Comparison of ENCODE assay signal across 1 cellular context in the genomic region with DNA sequence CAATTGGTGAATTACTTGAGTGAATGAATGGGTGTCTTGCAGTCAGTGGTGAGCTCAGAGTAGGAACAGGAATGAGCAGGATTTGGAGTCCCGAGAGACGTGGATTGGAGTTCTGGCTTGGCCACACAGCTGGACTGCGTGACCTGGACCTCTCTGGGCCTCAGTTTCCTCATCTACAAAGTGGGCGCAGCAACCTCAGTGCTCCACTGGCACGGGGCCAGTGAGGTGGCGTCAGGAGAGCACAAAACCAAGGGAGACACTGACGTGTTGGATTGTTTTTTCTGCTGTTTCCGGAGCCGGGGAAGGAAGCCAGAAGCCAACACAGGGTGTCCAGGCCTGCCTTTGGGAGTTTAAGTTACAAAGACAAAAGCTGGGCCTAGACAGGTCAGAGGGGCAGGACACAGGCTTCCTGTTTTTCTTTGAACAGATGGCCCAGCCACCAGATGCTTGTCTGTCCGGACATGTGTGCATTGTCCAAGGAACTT.
TF ChIP-seq lines count a peak whose summit lies in the region.

No MANE protein-coding gene starts in this region.

TF ChIP-seq in HepG2, 621 proteins besides CTCF, POLR2A, EP300 and RAD21 (continues in another document):
- TF ChIP-seq HDAC2 (CRISPR knock-in tag; IDR thresholded peaks at IDR 0.05) (peak; percentile 34; the same call in 1 of the 2 replicates), KIAA2018 (CRISPR knock-in tag; IDR thresholded peaks at IDR 0.05; ENCODE audit: borderline replicate concordance) (no peak), HDAC1 (CRISPR knock-in tag; IDR thresholded peaks at IDR 0.05) (0 out of 2 replicates have a peak, but pooled peaks have one; percentile 12), ZNF687 (CRISPR knock-in tag; IDR thresholded peaks at IDR 0.05) (peak; percentile 43), XBP1 (CRISPR knock-in tag; IDR thresholded peaks at IDR 0.05) (no peak), CREB1 (IDR thresholded peaks at IDR 0.05) (no peak), CREB1 (CRISPR knock-in tag; IDR thresholded peaks at IDR 0.05) (peak; percentile 58; the same call in 1 of the 2 replicates), SALL1 (CRISPR knock-in tag; IDR thresholded peaks at IDR 0.05) (0 out of 2 replicates have a peak, but pooled peaks have one; percentile 24), ZBTB7B (CRISPR knock-in tag; IDR thresholded peaks at IDR 0.05) (no peak), SOX13 (IDR thresholded peaks at IDR 0.05) (no peak), SOX13 (CRISPR knock-in tag; conservative IDR thresholded peaks at IDR 0.05 in 1 of 2, IDR thresholded peaks at IDR 0.05 in 1 of 2) (peak in 1 of 2 experiments; percentile 24; a peak in 1 of 4 replicates), MED1 (CRISPR knock-in tag; IDR thresholded peaks at IDR 0.05) (peak; percentile 59; the same call in 1 of the 2 replicates), RXRB (CRISPR knock-in tag; IDR thresholded peaks at IDR 0.05; ENCODE audit: borderline replicate concordance) (peak; percentile 31; the same call in 1 of the 2 replicates), HMG20A (CRISPR knock-in tag; IDR thresholded peaks at IDR 0.05; ENCODE audit: borderline replicate concordance) (0 out of 2 replicates have a peak, but pooled peaks have one; percentile 10), THAP9 (CRISPR knock-in tag; IDR thresholded peaks at IDR 0.05; ENCODE audit: borderline replicate concordance) (0 out of 2 replicates have a peak, but pooled peaks have one; percentile 21), NBN (conservative IDR thresholded peaks at IDR 0.05) (no peak), ZNF619 (CRISPR knock-in tag; IDR thresholded peaks at IDR 0.05) (no peak), IKZF5 (CRISPR knock-in tag; IDR thresholded peaks at IDR 0.05) (peak; percentile 45; the same call in 1 of the 2 replicates), NR2F6 (IDR thresholded peaks at IDR 0.05) (0 out of 2 replicates have a peak, but pooled peaks have one; percentile 22), NR2F6 (CRISPR knock-in tag; IDR thresholded peaks at IDR 0.05) (peak; percentile 40; the same call in 1 of the 2 replicates), KDM2A (CRISPR knock-in tag; IDR thresholded peaks at IDR 0.05; ENCODE audit: borderline replicate concordance, low read depth) (0 out of 2 replicates have a peak, but pooled peaks have one; percentile 26), THRA (CRISPR knock-in tag; IDR thresholded peaks at IDR 0.05; ENCODE audit: borderline replicate concordance) (no peak), ZNF574 (CRISPR knock-in tag; IDR thresholded peaks at IDR 0.05) (peak; percentile 38; the same call in 1 of the 2 replicates), ZMYM2 (CRISPR knock-in tag; IDR thresholded peaks at IDR 0.05) (peak; percentile 80; the same call in 1 of the 2 replicates), KDM1A (CRISPR knock-in tag; IDR thresholded peaks at IDR 0.05) (peak; percentile 91), ADNP (CRISPR knock-in tag; IDR thresholded peaks at IDR 0.05) (peak; percentile 76; the same call in 1 of the 2 replicates), GLI4 (CRISPR knock-in tag; IDR thresholded peaks at IDR 0.05; ENCODE audit: borderline replicate concordance) (no peak), SAP130 (CRISPR knock-in tag; IDR thresholded peaks at IDR 0.05; ENCODE audit: low read depth) (peak; percentile 67), ZNF841 (CRISPR knock-in tag; IDR thresholded peaks at IDR 0.05; ENCODE audit: borderline replicate concordance) (no peak), ZKSCAN1 (IDR thresholded peaks at IDR 0.05; ENCODE audit: low read length) (no peak), SOX5 (CRISPR knock-in tag; IDR thresholded peaks at IDR 0.05; ENCODE audit: borderline replicate concordance) (peak; percentile 62; the same call in 1 of the 2 replicates), NFIC (IDR thresholded peaks at IDR 0.05; ENCODE audit: low read length) (0 out of 2 replicates have a peak, but pooled peaks have one; percentile 14)
- TF ChIP-seq, protein P1, sequence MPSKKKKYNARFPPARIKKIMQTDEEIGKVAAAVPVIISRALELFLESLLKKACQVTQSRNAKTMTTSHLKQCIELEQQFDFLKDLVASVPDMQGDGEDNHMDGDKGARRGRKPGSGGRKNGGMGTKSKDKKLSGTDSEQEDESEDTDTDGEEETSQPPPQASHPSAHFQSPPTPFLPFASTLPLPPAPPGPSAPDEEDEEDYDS (CRISPR knock-in tag; IDR thresholded peaks at IDR 0.05) = peak; percentile 22; the same call in 1 of the 2 replicates
